In genomic region chr16:58000706-58001676, GRCh38 we compare ENCODE assay signal across 1 cellular context.
TF ChIP-seq lines count a peak whose summit lies in the region.

USB1 (plus strand) TSS chr16:58001407; CDS start chr16:58001484, 77 bp downstream.

TF ChIP-seq in HEK293, 187 proteins besides CTCF, POLR2A, EP300 and RAD21 (continued from another document and continues in another):
- no peak for TF ChIP-seq ZNF18 (tag by site-specific recombination; IDR thresholded peaks at IDR 0.05)
- TF ChIP-seq ZBTB7A (tag by site-specific recombination; IDR thresholded peaks at IDR 0.05; ENCODE audit: low read depth) = no peak
- TF ChIP-seq ZNF274 (IDR thresholded peaks at IDR 0.05; ENCODE audit: low read length) = no peak
- TF ChIP-seq ZNF274 (tag by site-specific recombination; IDR thresholded peaks at IDR 0.05; ENCODE audit: borderline replicate concordance) = no peak
- peak; percentile 87 for TF ChIP-seq KLF16 (tag by site-specific recombination; IDR thresholded peaks at IDR 0.05)
- TF ChIP-seq ZNF23 (tag by site-specific recombination; IDR thresholded peaks at IDR 0.05; ENCODE audit: borderline replicate concordance) = no peak
- TF ChIP-seq HOXD13 (CRISPR knock-in tag; IDR thresholded peaks at IDR 0.05; ENCODE audit: borderline replicate concordance) = no peak
- TF ChIP-seq ZNF280D (tag by site-specific recombination; IDR thresholded peaks at IDR 0.05) = no peak
- no peak for TF ChIP-seq SCRT1 (tag by site-specific recombination; IDR thresholded peaks at IDR 0.05; ENCODE audit: borderline replicate concordance)
- peak; percentile 8; the same call in 1 of the 2 replicates for TF ChIP-seq ZNF843 (tag by site-specific recombination; IDR thresholded peaks at IDR 0.05)
- TF ChIP-seq KLF1 (tag by site-specific recombination; IDR thresholded peaks at IDR 0.05) = peak; percentile 68; the same call in 1 of the 2 replicates
- TF ChIP-seq YY1 (tag by site-specific recombination; IDR thresholded peaks at IDR 0.05) = no peak
- no peak for TF ChIP-seq ZFP41 (tag by site-specific recombination; IDR thresholded peaks at IDR 0.05; ENCODE audit: borderline replicate concordance)
- peak; percentile 92 for TF ChIP-seq ZBTB8A (tag by site-specific recombination; IDR thresholded peaks at IDR 0.05)
- TF ChIP-seq ZNF488 (tag by site-specific recombination; IDR thresholded peaks at IDR 0.05) = no peak
- TF ChIP-seq KLF8 (tag by site-specific recombination; IDR thresholded peaks at IDR 0.05) = peak; percentile 86
- TF ChIP-seq GLIS1 (tag by site-specific recombination; IDR thresholded peaks at IDR 0.05) = peak; percentile 65
- TF ChIP-seq MZF1 (tag by site-specific recombination; IDR thresholded peaks at IDR 0.05; ENCODE audit: borderline replicate concordance) = no peak
- no peak for TF ChIP-seq ZSCAN18 (tag by site-specific recombination; IDR thresholded peaks at IDR 0.05)
- no peak for TF ChIP-seq OVOL3 (tag by site-specific recombination; IDR thresholded peaks at IDR 0.05)
- no peak for TF ChIP-seq ZNF830 (tag by site-specific recombination; IDR thresholded peaks at IDR 0.05; ENCODE audit: low read depth)
- TF ChIP-seq PRDM6 (tag by site-specific recombination; IDR thresholded peaks at IDR 0.05) = no peak
- TF ChIP-seq INSM2 (tag by site-specific recombination; IDR thresholded peaks at IDR 0.05) = no peak
- no peak for TF ChIP-seq ZNF223 (tag by site-specific recombination; IDR thresholded peaks at IDR 0.05)
- TF ChIP-seq ZNF585B (tag by site-specific recombination; IDR thresholded peaks at IDR 0.05) = no peak
- TF ChIP-seq BCL11B (tag by site-specific recombination; IDR thresholded peaks at IDR 0.05; ENCODE audit: low read depth) = no peak; the same call in 1 of the 2 replicates
- TF ChIP-seq ZBTB17 (tag by site-specific recombination; IDR thresholded peaks at IDR 0.05) = peak; percentile 64
- no peak for TF ChIP-seq ZNF639 (tag by site-specific recombination; IDR thresholded peaks at IDR 0.05)
- TF ChIP-seq ZNF292 (tag by site-specific recombination; IDR thresholded peaks at IDR 0.05; ENCODE audit: borderline replicate concordance, low read depth) = no peak
- TF ChIP-seq ZSCAN5A (tag by site-specific recombination; IDR thresholded peaks at IDR 0.05) = no peak
- TF ChIP-seq ZNF677 (tag by site-specific recombination; IDR thresholded peaks at IDR 0.05) = no peak
- no peak for TF ChIP-seq ZNF549 (tag by site-specific recombination; IDR thresholded peaks at IDR 0.05)
- no peak for TF ChIP-seq AEBP2 (tag by site-specific recombination; IDR thresholded peaks at IDR 0.05; ENCODE audit: borderline replicate concordance)
- no peak for TF ChIP-seq PRDM2 (tag by site-specific recombination; IDR thresholded peaks at IDR 0.05; ENCODE audit: borderline replicate concordance)
- no peak for TF ChIP-seq ZNF214 (tag by site-specific recombination; IDR thresholded peaks at IDR 0.05; ENCODE audit: borderline replicate concordance)
- TF ChIP-seq PRDM1 (tag by site-specific recombination; IDR thresholded peaks at IDR 0.05) = no peak
- no peak for TF ChIP-seq ZNF146 (tag by site-specific recombination; IDR thresholded peaks at IDR 0.05)
